Comparison of ENCODE assay signal across 11 cellular contexts in genomic region chr16:81401035-81401950, GRCh38. TPM values are rescaled to one million over a fixed set of nuclear protein-coding genes. Genes with fewer than 3 reads are reported as not detected.
DNase-seq lines count a peak whose midpoint lies in the region; ATAC-seq and TF ChIP-seq lines count a peak whose summit lies in the region.
"Had no signal": no experiment of that assay in that cellular context is flagged by ENCODE, and none has a peak within 500 bp of the region (broad histone marks: within the 10 kb centered on the region; RNA-seq: fewer than 3 reads in every experiment).

No MANE protein-coding gene starts in this region.

- TF ChIP-seq CTCF in HCT116 (IDR thresholded peaks at IDR 0.05 in 2 of 3, conservative IDR thresholded peaks at IDR 0.05 in 1 of 3; ENCODE audit: borderline replicate concordance in 1 of 3, insufficient read depth in 1 of 3, low read depth in 2 of 3, low read length in 2 of 3) (no peak), mammary epithelial cell (conservative IDR thresholded peaks at IDR 0.05 in 1 of 2, IDR thresholded peaks at IDR 0.05 in 1 of 2; ENCODE audit: extremely low read depth in 1 of 2, insufficient read depth in 1 of 2, low read depth in 1 of 2, low read length in 2 of 2) (no peak), right lobe of liver (IDR thresholded peaks at IDR 0.05) (no peak)

- H3K9me3 ChIP-seq in HCT116 (ENCODE audit: control insufficient read depth in 1 of 2, insufficient read depth in 1 of 2, low read depth in 1 of 2, low read length in 2 of 2): no peaks in the 10 kb centered on the region
- H3K9me3 ChIP-seq in mammary epithelial cell (replicated peaks; ENCODE audit: insufficient read depth, low read length): no peaks in the 10 kb centered on the region
- no peaks in the 10 kb centered on the region for H3K9me3 ChIP-seq in right lobe of liver
- H3K9me3 ChIP-seq in T-helper 17 cell (ENCODE audit: control insufficient read depth, low read length, poor library complexity, severe bottlenecking): no peaks in the 10 kb centered on the region
- H3K9me3 ChIP-seq: psoas muscle had no signal

- CTCF ChIA-PET in HCT116 (lab: Charles Lee) (interaction anchor here (0.7 to 2.2 kb wide), 6 partner anchors 8 to 336 kb away, joined by 3 to 5 read pairs (median 4); no protein-coding TSS in a partner anchor), mammary epithelial cell (lab: Charles Lee; ENCODE audit: low non-redundant PET) (interaction anchor here (0.6 kb wide), 1 partner anchor 65 kb away, joined by 5 read pairs; no protein-coding TSS in a partner anchor)

- BruUV-seq in HCT116 (replicated peaks; lab: Mats Ljungman, UMichigan) (TSS peak; percentile 93), mammary epithelial cell (replicated peaks; lab: Mats Ljungman, UMichigan) (TSS peak; percentile 70)

- 2% methylated on average over 16 of the region's 19 CpGs for WGBS in mammary epithelial cell (ENCODE audit: low coverage, missing lambda C conversion rate)
- 27% methylated on average over 10 of the region's 19 CpGs for WGBS in right lobe of liver (ENCODE audit: insufficient coverage, low coverage, low lambda C conversion rate, missing lambda C conversion rate)

- peaks cover 3% of the 10 kb centered on the region for H3K36me3 Mint-ChIP-seq in T-helper 17 cell (ENCODE audit: low read depth)

- H4K20me1 ChIP-seq in HCT116 (ENCODE audit: insufficient read depth) (no peaks in the 10 kb centered on the region), mammary epithelial cell (ENCODE audit: insufficient read depth, low read length) (no peaks in the 10 kb centered on the region)

- intact Hi-C loops in HCT116 (cut with micrococcal nuclease): no loop called here
- intact Hi-C loops in mammary epithelial cell (cut with micrococcal nuclease): loop anchor here (2.0 kb wide), 1 partner anchor 34 kb away; no protein-coding TSS in a partner anchor
- intact Hi-C loops in right lobe of liver (cut with DNase I): no loop called here

- peak; percentile 43 for ATAC-seq in HCT116
- peak; percentile 17 to 55 (median 37) for ATAC-seq in right lobe of liver
- no peak for ATAC-seq in T-helper 17 cell

- peak overlapping the region; percentile 40 for H3K27ac ChIP-seq in HCT116 (ENCODE audit: low read depth, low read length)
- peak overlapping the region; percentile 89 for H3K27ac ChIP-seq in mammary epithelial cell (ENCODE audit: insufficient read depth, low read depth, low read length)
- H3K27ac ChIP-seq in right lobe of liver: no peak overlapping the region
- H3K27ac ChIP-seq: psoas muscle had no signal

- H3K4me1 ChIP-seq in HCT116 (ENCODE audit: control insufficient read depth in 1 of 2, insufficient read depth in 2 of 2, low read length in 2 of 2) (peaks cover 38 to 57% of the 10 kb centered on the region in 2 experiments), mammary epithelial cell (ENCODE audit: insufficient read depth, low read length) (peaks cover 27% of the 10 kb centered on the region), right lobe of liver (no peaks in the 10 kb centered on the region)

- no peaks in the 10 kb centered on the region for H3K27me3 Mint-ChIP-seq in T-helper 17 cell

- H3K4me3 ChIP-seq in HCT116 (replicated peaks in 1 of 2; ENCODE audit: low read depth in 1 of 2, low read length in 2 of 2) (peak overlapping the region; percentile 45 to 50), mammary epithelial cell (replicated peaks in 1 of 3; ENCODE audit: insufficient read depth in 1 of 3, low read depth in 2 of 3, low read length in 3 of 3) (peak overlapping the region in 1 of 3 experiments; percentile 1), right lobe of liver (no peak overlapping the region)
- H3K4me3 ChIP-seq: psoas muscle had no signal

- H3K79me2 ChIP-seq in HCT116 (ENCODE audit: insufficient read depth, low read length) (no peaks in the 10 kb centered on the region), mammary epithelial cell (ENCODE audit: insufficient read depth, low read length) (peaks cover 4% of the 10 kb centered on the region)

- H3K9me2 ChIP-seq in HCT116 (ENCODE audit: insufficient read depth): no peaks in the 10 kb centered on the region

- H3K27me3 ChIP-seq in HCT116 (ENCODE audit: insufficient read depth, low read length): no peaks in the 10 kb centered on the region
- H3K27me3 ChIP-seq in mammary epithelial cell (ENCODE audit: insufficient read depth, low read length): no peaks in the 10 kb centered on the region
- H3K27me3 ChIP-seq in right lobe of liver: no peaks in the 10 kb centered on the region

- peak overlapping the region; percentile 14 for H2AFZ ChIP-seq in HCT116 (ENCODE audit: low read depth, low read length, poor library complexity, severe bottlenecking)
- H2AFZ ChIP-seq in mammary epithelial cell (ENCODE audit: low read depth, low read length): peak overlapping the region; percentile 66

- TF ChIP-seq RAD21 in HCT116 (IDR thresholded peaks at IDR 0.05; ENCODE audit: low read depth): no peak

- dilution Hi-C loops in mammary epithelial cell (cut with HindIII; ENCODE audit: low sequenced_read_pairs): no loop called here

- RAD21 ChIA-PET in HCT116 (lab: Charles Lee; ENCODE audit: low non-redundant PET in 1 of 2, low total read pairs in 2 of 2, uncharacterized antibody in 2 of 2, unreplicated experiment in 2 of 2): no interaction called here

- no peaks in the 10 kb centered on the region for H3K36me3 ChIP-seq in HCT116 (ENCODE audit: control insufficient read depth in 1 of 2, insufficient read depth in 2 of 2, low read length in 2 of 2)
- no peaks in the 10 kb centered on the region for H3K36me3 ChIP-seq in mammary epithelial cell (ENCODE audit: insufficient read depth, low read length)
- H3K36me3 ChIP-seq in right lobe of liver: no peaks in the 10 kb centered on the region

- H3K4me1 Mint-ChIP-seq in T-helper 17 cell: peaks cover 8% of the 10 kb centered on the region

- in situ Hi-C loops in mammary epithelial cell (cut with MboI; ENCODE audit: low sequenced_read_pairs in 2 of 2): loop anchor here in 1 of 2 donors (5.0 to 10.0 kb wide), 3 partner anchors 131 to 294 kb away; no protein-coding TSS in a partner anchor

- TF ChIP-seq POLR2A in HCT116 (IDR thresholded peaks at IDR 0.05; ENCODE audit: borderline replicate concordance, extremely low read depth, insufficient read depth, insufficient read length) (no peak), right lobe of liver (IDR thresholded peaks at IDR 0.05) (no peak)

- DNase-seq in AG08396 (ENCODE audit: low spot score) (peak; percentile 57), HCT116 (ENCODE audit: low read depth, low spot score) (peak; percentile 66), mammary epithelial cell (peak; percentile 96), right lobe of liver (peak in 1 of 3 donors; percentile 67), DMS114 treated with DMSO at 0.1 percent for 48 hours (lab: John Stamatoyannopoulos, UW; ENCODE audit: unreplicated experiment) (no peak), T-helper 17 cell (no peak), SKM-1 treated with dmso at 0.1 percent for 144 hours (lab: John Stamatoyannopoulos, UW; ENCODE audit: unreplicated experiment) (no peak)
- DNase-seq in central memory CD4-positive, alpha-beta T cell: no peak
- DNase-seq: NCI-H510A treated with DMSO at 0.1 percent for 48 hours had no signal

- H3K4me2 ChIP-seq in HCT116 (ENCODE audit: low read length) (peak overlapping the region; percentile 70), mammary epithelial cell (ENCODE audit: insufficient read depth, low read depth, low read length) (peak overlapping the region; percentile 70)

- POLR2A ChIA-PET in HCT116 (lab: Charles Lee): interaction anchor here (1.2 kb wide), 1 partner anchor 18 kb away, joined by 3 read pairs; no protein-coding TSS in a partner anchor

- H3K9ac ChIP-seq in HCT116 (ENCODE audit: low read length) (peak overlapping the region; percentile 63), mammary epithelial cell (ENCODE audit: insufficient read depth, low read length) (peak overlapping the region; percentile 67)

- no peak overlapping the region for H3K4me3 Mint-ChIP-seq in T-helper 17 cell
- H3K4me3 Mint-ChIP-seq: stimulated activated naive CD8-positive, alpha-beta T cell treated with anti-CD3 and anti-CD28 coated beads, Interleukin-15, Interleukin-2, amounts not matched to agents 100 ng/mL and 50 ng/mL, for 24 hours had no signal

- H3K27ac Mint-ChIP-seq in T-helper 17 cell: no peak overlapping the region
- H3K27ac Mint-ChIP-seq: stimulated activated naive CD8-positive, alpha-beta T cell treated with anti-CD3 and anti-CD28 coated beads, Interleukin-15, Interleukin-2, amounts not matched to agents 100 ng/mL and 50 ng/mL, for 24 hours had no signal

TF ChIP-seq in HCT116, 20 proteins besides CTCF, POLR2A, EP300 and RAD21:
- no peak for TF ChIP-seq YY1 (IDR thresholded peaks at IDR 0.05; ENCODE audit: extremely low read depth, insufficient replicate concordance, low read depth, low read length)
- no peak for TF ChIP-seq JUND (IDR thresholded peaks at IDR 0.05)
- TF ChIP-seq POLR2AphosphoS5 (IDR thresholded peaks at IDR 0.05; ENCODE audit: low read depth, low read length): peak; percentile 70

RNA-seq across cellular contexts. Expression of gene CMIP, which starts 43.3 kb away (rescaled TPM):
- total RNA-seq in HCT116 (2021; ENCODE audit: unreplicated experiment): 64.6 TPM
- 40.2 and 45.3 TPM in 2 replicates for polyA plus RNA-seq in HCT116 (2012)
- total RNA-seq in mammary epithelial cell: 10 to 100 TPM; 44.5 to 98.5 TPM
- 15.7 TPM for polyA plus RNA-seq in mammary epithelial cell
- 61.9 TPM for polyA minus RNA-seq in mammary epithelial cell
- total RNA-seq in right lobe of liver: 10 to 100 TPM; 12.2 to 23.0 (median 16.5) TPM
- 10 to 100 TPM; 42.7 to 94.5 TPM for total RNA-seq in T-helper 17 cell

Comparison
In these comparisons a context has a peak if more than half of its experiments do, and no peak if none do; other contexts are left out.
1. DNase-seq: peak in AG08396 (single experiment), HCT116 (single experiment) and mammary epithelial cell (single experiment); none in DMS114 treated with DMSO at 0.1 percent for 48 hours (single experiment), T-helper 17 cell (0 of 3), central memory CD4-positive, alpha-beta T cell (single experiment) and SKM-1 treated with dmso at 0.1 percent for 144 hours (single experiment).
2. H3K27ac ChIP-seq: peak in HCT116 (single experiment) and mammary epithelial cell (single experiment); none in right lobe of liver (0 of 3).
3. H3K4me3 ChIP-seq: peak in HCT116 (2 of 2); none in right lobe of liver (0 of 3).